Comparison of ENCODE assay signal across 1 cellular context in genomic region chr11:77372736-77373135, GRCh38.
TF ChIP-seq lines count a peak whose summit lies in the region.

No MANE protein-coding gene starts in this region.

TF ChIP-seq in GM23338, 12 proteins besides CTCF, POLR2A, EP300 and RAD21 (continued from another document):
- no peak for TF ChIP-seq ZNF462 (CRISPR knock-in tag; IDR thresholded peaks at IDR 0.05)
